ENCODE assay signal across 1 cellular context in the genomic region with DNA sequence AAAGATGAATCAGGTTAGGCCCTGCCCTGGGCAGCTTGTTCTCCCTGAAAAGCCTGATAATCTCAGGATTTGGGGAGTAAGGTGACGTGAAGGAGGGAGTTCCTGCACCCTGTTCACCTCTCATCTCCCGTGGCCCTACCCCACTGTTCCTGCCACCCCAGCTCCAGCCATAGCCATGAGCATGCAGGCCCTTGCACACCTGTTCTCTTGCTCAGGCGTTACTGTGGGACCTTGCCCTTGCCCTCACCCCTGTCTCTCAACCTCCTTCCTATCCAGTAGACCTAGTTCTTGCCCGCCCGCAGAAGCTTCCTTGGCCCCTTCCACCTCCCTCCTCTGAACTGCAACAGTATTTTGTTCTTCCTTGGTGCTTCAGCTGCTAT.
TF ChIP-seq lines count a peak whose summit lies in the region.

No MANE protein-coding gene starts in this region.

TF ChIP-seq in GM23338, 12 proteins besides CTCF, POLR2A, EP300 and RAD21 (continued from another document):
- TF ChIP-seq, protein P1, sequence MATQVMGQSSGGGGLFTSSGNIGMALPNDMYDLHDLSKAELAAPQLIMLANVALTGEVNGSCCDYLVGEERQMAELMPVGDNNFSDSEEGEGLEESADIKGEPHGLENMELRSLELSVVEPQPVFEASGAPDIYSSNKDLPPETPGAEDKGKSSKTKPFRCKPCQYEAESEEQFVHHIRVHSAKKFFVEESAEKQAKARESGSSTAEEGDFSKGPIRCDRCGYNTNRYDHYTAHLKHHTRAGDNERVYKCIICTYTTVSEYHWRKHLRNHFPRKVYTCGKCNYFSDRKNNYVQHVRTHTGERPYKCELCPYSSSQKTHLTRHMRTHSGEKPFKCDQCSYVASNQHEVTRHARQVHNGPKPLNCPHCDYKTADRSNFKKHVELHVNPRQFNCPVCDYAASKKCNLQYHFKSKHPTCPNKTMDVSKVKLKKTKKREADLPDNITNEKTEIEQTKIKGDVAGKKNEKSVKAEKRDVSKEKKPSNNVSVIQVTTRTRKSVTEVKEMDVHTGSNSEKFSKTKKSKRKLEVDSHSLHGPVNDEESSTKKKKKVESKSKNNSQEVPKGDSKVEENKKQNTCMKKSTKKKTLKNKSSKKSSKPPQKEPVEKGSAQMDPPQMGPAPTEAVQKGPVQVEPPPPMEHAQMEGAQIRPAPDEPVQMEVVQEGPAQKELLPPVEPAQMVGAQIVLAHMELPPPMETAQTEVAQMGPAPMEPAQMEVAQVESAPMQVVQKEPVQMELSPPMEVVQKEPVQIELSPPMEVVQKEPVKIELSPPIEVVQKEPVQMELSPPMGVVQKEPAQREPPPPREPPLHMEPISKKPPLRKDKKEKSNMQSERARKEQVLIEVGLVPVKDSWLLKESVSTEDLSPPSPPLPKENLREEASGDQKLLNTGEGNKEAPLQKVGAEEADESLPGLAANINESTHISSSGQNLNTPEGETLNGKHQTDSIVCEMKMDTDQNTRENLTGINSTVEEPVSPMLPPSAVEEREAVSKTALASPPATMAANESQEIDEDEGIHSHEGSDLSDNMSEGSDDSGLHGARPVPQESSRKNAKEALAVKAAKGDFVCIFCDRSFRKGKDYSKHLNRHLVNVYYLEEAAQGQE (IDR thresholded peaks at IDR 0.05; ENCODE audit: unreplicated experiment): no peak
- TF ChIP-seq EZH2phosphoT487 (IDR thresholded peaks at IDR 0.05; ENCODE audit: unreplicated experiment) (no peak), NANOG (IDR thresholded peaks at IDR 0.05; ENCODE audit: borderline replicate concordance) (no peak), EZH2 (IDR thresholded peaks at IDR 0.05; ENCODE audit: low read depth, unreplicated experiment) (no peak), JUNB (IDR thresholded peaks at IDR 0.05; ENCODE audit: unreplicated experiment) (no peak), CREB1 (CRISPR knock-in tag; IDR thresholded peaks at IDR 0.05; ENCODE audit: low read depth) (no peak)
- TF ChIP-seq, protein P2, sequence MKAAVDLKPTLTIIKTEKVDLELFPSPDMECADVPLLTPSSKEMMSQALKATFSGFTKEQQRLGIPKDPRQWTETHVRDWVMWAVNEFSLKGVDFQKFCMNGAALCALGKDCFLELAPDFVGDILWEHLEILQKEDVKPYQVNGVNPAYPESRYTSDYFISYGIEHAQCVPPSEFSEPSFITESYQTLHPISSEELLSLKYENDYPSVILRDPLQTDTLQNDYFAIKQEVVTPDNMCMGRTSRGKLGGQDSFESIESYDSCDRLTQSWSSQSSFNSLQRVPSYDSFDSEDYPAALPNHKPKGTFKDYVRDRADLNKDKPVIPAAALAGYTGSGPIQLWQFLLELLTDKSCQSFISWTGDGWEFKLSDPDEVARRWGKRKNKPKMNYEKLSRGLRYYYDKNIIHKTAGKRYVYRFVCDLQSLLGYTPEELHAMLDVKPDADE (IDR thresholded peaks at IDR 0.05): no peak
